1 cellular context compared by ENCODE assay signal in the genomic region with DNA sequence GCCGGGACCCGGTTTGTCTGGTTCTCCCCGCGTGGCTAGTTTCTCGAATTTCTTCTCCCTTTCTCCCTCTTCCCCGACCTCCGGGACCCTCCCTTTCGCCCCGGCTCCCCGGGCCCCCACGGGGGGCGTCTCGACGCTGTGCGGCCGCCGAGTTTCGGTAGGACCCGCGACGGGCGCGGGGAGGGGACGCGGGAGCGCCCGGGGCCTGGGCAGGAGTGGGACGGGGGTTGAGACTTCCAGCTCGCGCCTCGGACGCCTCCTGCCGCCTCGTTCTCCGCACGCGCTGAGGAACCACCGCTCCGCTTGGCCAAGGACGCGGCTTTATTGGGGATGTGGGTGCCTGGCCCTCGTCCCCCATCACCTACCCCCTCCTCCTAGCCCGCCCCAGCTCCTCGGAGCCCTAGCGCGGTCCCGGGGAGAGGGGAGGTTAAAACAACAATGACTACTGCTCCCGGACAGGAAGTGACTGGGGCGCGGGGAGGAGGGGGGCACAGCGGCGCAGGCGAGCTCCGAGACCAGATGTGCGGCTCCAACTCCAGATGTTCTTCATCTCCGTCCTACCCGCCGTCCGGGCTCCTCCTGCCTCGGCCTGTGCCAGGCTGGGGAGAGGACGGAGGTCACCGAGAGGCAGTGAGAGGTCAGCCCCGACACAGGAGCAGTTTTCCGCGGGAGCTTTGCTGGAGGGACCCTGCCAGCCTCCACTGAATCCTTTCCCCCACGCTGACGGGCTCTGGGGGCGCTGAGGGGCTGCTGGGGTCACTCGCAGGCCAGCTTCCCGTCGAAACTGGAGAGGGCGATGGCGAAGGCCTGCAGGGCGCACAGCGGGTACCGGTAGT.
TF ChIP-seq lines count a peak whose summit lies in the region.

No MANE protein-coding gene starts in this region.

TF ChIP-seq in GM12878, 131 proteins besides CTCF, POLR2A, EP300 and RAD21:
- 0 out of 2 replicates have a peak, but pooled peaks have one; percentile 25 for TF ChIP-seq IKZF1 (conservative IDR thresholded peaks at IDR 0.05)
- no peak for TF ChIP-seq HDAC6 (IDR thresholded peaks at IDR 0.05; ENCODE audit: unreplicated experiment)
- 0 out of 4 replicates have a peak, but pooled peaks of 1 of the 2 experiments have one; percentile 18 for TF ChIP-seq SRF (IDR thresholded peaks at IDR 0.05; ENCODE audit: low read depth in 2 of 2, low read length in 2 of 2)
- 0 out of 2 replicates have a peak, but pooled peaks have one; percentile 5 for TF ChIP-seq DPF2 (IDR thresholded peaks at IDR 0.05)
